17 cellular contexts compared by ENCODE assay signal in genomic region chr20:41559658-41560057, GRCh38.
"Had no signal": no experiment of that assay in that cellular context is flagged by ENCODE, and none has a peak within 500 bp of the region (broad histone marks: within the 10 kb centered on the region; RNA-seq: fewer than 3 reads in every experiment).

No MANE protein-coding gene starts in this region.

- H3K4me1 ChIP-seq: uterus had no signal

- H3K4me1 Mint-ChIP-seq: activated naive CD8-positive, alpha-beta T cell treated with anti-CD3 and anti-CD28 coated beads, Interleukin-2, amount 10 ng/mL, durations not matched to agents 7 days and 5 days had no signal

- H3K4me3 Mint-ChIP-seq: activated CD4-positive, alpha-beta memory T cell treated with anti-CD3 and anti-CD28 coated beads for 36 hours; activated CD4-positive, alpha-beta T cell treated with anti-CD3 and anti-CD28 coated beads for 36 hours; activated naive CD8-positive, alpha-beta T cell treated with anti-CD3 and anti-CD28 coated beads, Interleukin-2, amount 10 ng/mL, durations not matched to agents 7 days and 5 days; brain; natural killer cell treated with Interleukin-12 subunit alpha and Interleukin-12 subunit beta and Interleukin-15 and Interleukin-18, amount 100 ng/mL, for 72 hours had no signal

- H3K4me3 ChIP-seq: coronary artery, left ventricle myocardium inferior, mucosa of descending colon, right atrium auricular region, skin epidermis, uterus had no signal

- H3K27ac Mint-ChIP-seq: activated CD4-positive, alpha-beta memory T cell treated with anti-CD3 and anti-CD28 coated beads for 36 hours; activated CD4-positive, alpha-beta T cell treated with anti-CD3 and anti-CD28 coated beads for 36 hours; activated naive CD8-positive, alpha-beta T cell treated with anti-CD3 and anti-CD28 coated beads, Interleukin-2, amount 10 ng/mL, durations not matched to agents 7 days and 5 days; brain; natural killer cell treated with Interleukin-12 subunit alpha and Interleukin-12 subunit beta and Interleukin-15 and Interleukin-18, amount 100 ng/mL, for 72 hours had no signal

- H3K36me3 ChIP-seq: left ventricle myocardium inferior, right atrium auricular region, uterus had no signal

- ATAC-seq: activated CD4-positive, alpha-beta T cell treated with anti-CD3 and anti-CD28 coated beads for 36 hours; mucosa of descending colon; natural killer cell treated with Interleukin-12 subunit alpha and Interleukin-12 subunit beta and Interleukin-15 and Interleukin-18, amount 100 ng/mL, for 72 hours had no signal

- H3K27me3 ChIP-seq: right atrium auricular region, uterus had no signal

- DNase-seq: activated CD4-positive, alpha-beta memory T cell treated with anti-CD3 and anti-CD28 coated beads for 36 hours; activated CD4-positive, alpha-beta T cell treated with anti-CD3 and anti-CD28 coated beads for 36 hours; activated gamma-delta T cell treated with Interleukin-2 at 50 U/mL for 16 hours; activated naive CD8-positive, alpha-beta T cell treated with anti-CD3 and anti-CD28 coated beads, Interleukin-2, amount 10 ng/mL, durations not matched to agents 7 days and 5 days; activated T-cell treated with anti-CD3 and anti-CD28 coated beads, Interleukin-2, amount 50 U/mL, for 48 hours; central memory CD4-positive, alpha-beta T cell; foreskin fibroblast; left ventricle myocardium inferior; mucosa of descending colon; T-helper 1 cell; T1000; uterus had no signal

- H3K27me3 Mint-ChIP-seq: activated CD4-positive, alpha-beta memory T cell treated with anti-CD3 and anti-CD28 coated beads for 36 hours; activated CD4-positive, alpha-beta T cell treated with anti-CD3 and anti-CD28 coated beads for 36 hours; activated naive CD8-positive, alpha-beta T cell treated with anti-CD3 and anti-CD28 coated beads, Interleukin-2, amount 10 ng/mL, durations not matched to agents 7 days and 5 days; brain; natural killer cell treated with Interleukin-12 subunit alpha and Interleukin-12 subunit beta and Interleukin-15 and Interleukin-18, amount 100 ng/mL, for 72 hours had no signal

- H3K36me3 Mint-ChIP-seq: natural killer cell treated with Interleukin-12 subunit alpha and Interleukin-12 subunit beta and Interleukin-15 and Interleukin-18, amount 100 ng/mL, for 72 hours had no signal

- H3K27ac ChIP-seq: coronary artery, left ventricle myocardium inferior, right atrium auricular region, skin epidermis, uterus had no signal

- H3K9me3 Mint-ChIP-seq: natural killer cell treated with Interleukin-12 subunit alpha and Interleukin-12 subunit beta and Interleukin-15 and Interleukin-18, amount 100 ng/mL, for 72 hours had no signal

- H3K9me3 ChIP-seq: left ventricle myocardium inferior, right atrium auricular region, uterus had no signal
